ENCODE assay signal across 8 cellular contexts in genomic region chr16:24988593-24989338, GRCh38. TPM values are rescaled to one million over a fixed set of nuclear protein-coding genes. Genes with fewer than 3 reads are reported as not detected.
DNase-seq lines count a peak whose midpoint lies in the region; TF ChIP-seq lines count a peak whose summit lies in the region.

No MANE protein-coding gene starts in this region.

- H3K9ac ChIP-seq in endocrine pancreas (ENCODE audit: control insufficient read depth, insufficient read depth, low read length) = peak overlapping the region; percentile 44
- H3K9ac ChIP-seq in muscle layer of colon (ENCODE audit: low read length) = no peak overlapping the region

- H3K36me3 ChIP-seq in Caco-2 (ENCODE audit: control insufficient read depth, insufficient read depth, low read length) = no peaks in the 10 kb centered on the region
- no peaks in the 10 kb centered on the region for H3K36me3 ChIP-seq in Peyer's patch
- no peaks in the 10 kb centered on the region for H3K36me3 ChIP-seq in endocrine pancreas (ENCODE audit: control insufficient read depth, insufficient read depth, low read length)
- no peaks in the 10 kb centered on the region for H3K36me3 ChIP-seq in muscle layer of colon (ENCODE audit: insufficient read depth, low read length)
- no peaks in the 10 kb centered on the region for H3K36me3 ChIP-seq in effector memory CD4-positive, alpha-beta T cell (ENCODE audit: control insufficient read depth, insufficient read depth, low read length)

- peaks cover 28% of the 10 kb centered on the region for H3K36me3 Mint-ChIP-seq in Caco-2 (ENCODE audit: insufficient read depth, unreplicated experiment)
- H3K36me3 Mint-ChIP-seq in activated T-helper 1 cell treated with anti-CD3 and anti-CD28 coated beads, Interleukin-12 subunit alpha, Interleukin-12 subunit beta, Interleukin-2, Interleukin-4 antibody, amounts not matched to agents 30 ng/mL and 10 ng/mL and 1 ng/mL, durations not matched to agents 14 hours and 24 hours and 36 hours (ENCODE audit: low read depth) = peaks cover 3% of the 10 kb centered on the region

- H3K9me3 ChIP-seq in Caco-2 (no peaks in the 10 kb centered on the region), Peyer's patch (no peaks in the 10 kb centered on the region), endocrine pancreas (ENCODE audit: control insufficient read depth, low read length) (no peaks in the 10 kb centered on the region), muscle layer of colon (ENCODE audit: low read length) (no peaks in the 10 kb centered on the region)
- H3K9me3 ChIP-seq in effector memory CD4-positive, alpha-beta T cell (ENCODE audit: control insufficient read depth, low read length) = no peaks in the 10 kb centered on the region

- H3K4me1 Mint-ChIP-seq in Caco-2 (ENCODE audit: low read depth, unreplicated experiment) = peaks cover 51% of the 10 kb centered on the region
- peaks cover 56% of the 10 kb centered on the region for H3K4me1 Mint-ChIP-seq in activated T-helper 1 cell treated with anti-CD3 and anti-CD28 coated beads, Interleukin-12 subunit alpha, Interleukin-12 subunit beta, Interleukin-2, Interleukin-4 antibody, amounts not matched to agents 30 ng/mL and 10 ng/mL and 1 ng/mL, durations not matched to agents 14 hours and 24 hours and 36 hours (ENCODE audit: low read depth)

- H3K4me1 ChIP-seq in Caco-2 (peaks cover 67% of the 10 kb centered on the region), Peyer's patch (peaks cover 6 to 77% (median 29%) of the 10 kb centered on the region in 4 donors), endocrine pancreas (ENCODE audit: control insufficient read depth, insufficient read depth, low read length) (peaks cover 15% of the 10 kb centered on the region), muscle layer of colon (ENCODE audit: insufficient read depth, low read length) (peaks cover 71% of the 10 kb centered on the region)
- H3K4me1 ChIP-seq in effector memory CD4-positive, alpha-beta T cell (ENCODE audit: control insufficient read depth, insufficient read depth, low read length, poor library complexity, severe bottlenecking) = no peaks in the 10 kb centered on the region

- peak overlapping the region; percentile 43 to 80 (median 64) for H3K27ac ChIP-seq in Peyer's patch
- H3K27ac ChIP-seq in muscle layer of colon (ENCODE audit: low read depth, low read length) = peak overlapping the region; percentile 2
- H3K27ac ChIP-seq in effector memory CD4-positive, alpha-beta T cell (ENCODE audit: insufficient read depth, low read length, poor library complexity, severe bottlenecking) = no peak overlapping the region

- intact Hi-C loops in Caco-2 (cut with micrococcal nuclease; ENCODE audit: unreplicated experiment) = loop anchor here (1.0 to 5.0 kb wide), 5 partner anchors 11 to 119 kb away; no protein-coding TSS in a partner anchor
- intact Hi-C loops in activated T-helper 1 cell treated with anti-CD3 and anti-CD28 coated beads, Interleukin-12 subunit alpha, Interleukin-12 subunit beta, Interleukin-2, Interleukin-4 antibody, amounts not matched to agents 30 ng/mL and 10 ng/mL and 1 ng/mL, durations not matched to agents 14 hours and 24 hours and 36 hours (cut with micrococcal nuclease) = no loop called here

- H3K27me3 Mint-ChIP-seq in Caco-2 (ENCODE audit: insufficient read depth, unreplicated experiment) = no peaks in the 10 kb centered on the region
- H3K27me3 Mint-ChIP-seq in activated T-helper 1 cell treated with anti-CD3 and anti-CD28 coated beads, Interleukin-12 subunit alpha, Interleukin-12 subunit beta, Interleukin-2, Interleukin-4 antibody, amounts not matched to agents 30 ng/mL and 10 ng/mL and 1 ng/mL, durations not matched to agents 14 hours and 24 hours and 36 hours (ENCODE audit: insufficient read depth) = no peaks in the 10 kb centered on the region

- TSS peak; percentile 18 for BruUV-seq in Caco-2 (replicated peaks; lab: Mats Ljungman, UMichigan)

- peak; percentile 87 to 91 for DNase-seq in Caco-2
- DNase-seq in Peyer's patch = peak in 2 of 3 donors; percentile 81 to 88
- DNase-seq in ureter (ENCODE audit: low spot score) = peak; percentile 48
- no peak for DNase-seq in activated T-helper 1 cell treated with anti-CD3 and anti-CD28 coated beads, Interleukin-12 subunit alpha, Interleukin-12 subunit beta, Interleukin-2, Interleukin-4 antibody, amounts not matched to agents 30 ng/mL and 10 ng/mL and 1 ng/mL, durations not matched to agents 14 hours and 24 hours and 36 hours (ENCODE audit: low spot score)
- DNase-seq in GM19240 (ENCODE audit: insufficient read length, low spot score) = no peak
- no peak for DNase-seq in effector memory CD4-positive, alpha-beta T cell

- H3K4me3 ChIP-seq in Caco-2 (ENCODE audit: low read depth, low read length) (no peak overlapping the region), Peyer's patch (no peak overlapping the region), endocrine pancreas (ENCODE audit: control insufficient read depth, insufficient read depth, low read length) (peak overlapping the region; percentile 63), muscle layer of colon (ENCODE audit: low read depth in 1 of 2, low read length in 2 of 2) (peak overlapping the region in 1 of 2 donors; percentile 34)
- H3K4me3 ChIP-seq in effector memory CD4-positive, alpha-beta T cell (ENCODE audit: insufficient read depth, low read depth, low read length, poor library complexity, severe bottlenecking) = no peak overlapping the region

- TF ChIP-seq CTCF in Caco-2 (IDR thresholded peaks at IDR 0.05; ENCODE audit: insufficient read depth in 1 of 2, low read depth in 1 of 2, low read length in 1 of 2, severe bottlenecking in 1 of 2, unreplicated experiment in 1 of 2) (no peak), Peyer's patch (IDR thresholded peaks at IDR 0.05) (no peak)

- TF ChIP-seq POLR2A in Peyer's patch (IDR thresholded peaks at IDR 0.05) = no peak

- H3K9me3 Mint-ChIP-seq in Caco-2 (ENCODE audit: unreplicated experiment) = no peaks in the 10 kb centered on the region
- no peaks in the 10 kb centered on the region for H3K9me3 Mint-ChIP-seq in activated T-helper 1 cell treated with anti-CD3 and anti-CD28 coated beads, Interleukin-12 subunit alpha, Interleukin-12 subunit beta, Interleukin-2, Interleukin-4 antibody, amounts not matched to agents 30 ng/mL and 10 ng/mL and 1 ng/mL, durations not matched to agents 14 hours and 24 hours and 36 hours

- POLR2A ChIA-PET in Caco-2 (lab: Charles Lee) = interaction anchor here (0.8 to 1.5 kb wide), 3 partner anchors 15 to 78 kb away, joined by 3 to 9 read pairs (median 5); partner anchors contain the start of gene ARHGAP17

- H3K27me3 ChIP-seq in Caco-2 (replicated peaks; ENCODE audit: control insufficient read depth, insufficient read depth, low read length) (no peaks in the 10 kb centered on the region), Peyer's patch (no peaks in the 10 kb centered on the region), endocrine pancreas (ENCODE audit: control insufficient read depth, insufficient read depth, low read length) (no peaks in the 10 kb centered on the region), muscle layer of colon (ENCODE audit: control insufficient read depth in 1 of 2, insufficient read depth in 2 of 2, low read length in 2 of 2) (no peaks in the 10 kb centered on the region)
- H3K27me3 ChIP-seq in effector memory CD4-positive, alpha-beta T cell (replicated peaks; ENCODE audit: control insufficient read depth, insufficient read depth, low read length, poor library complexity, severe bottlenecking) = no peaks in the 10 kb centered on the region

- peak overlapping the region; percentile 86 for H3K27ac Mint-ChIP-seq in Caco-2 (ENCODE audit: unreplicated experiment)
- no peak overlapping the region for H3K27ac Mint-ChIP-seq in activated T-helper 1 cell treated with anti-CD3 and anti-CD28 coated beads, Interleukin-12 subunit alpha, Interleukin-12 subunit beta, Interleukin-2, Interleukin-4 antibody, amounts not matched to agents 30 ng/mL and 10 ng/mL and 1 ng/mL, durations not matched to agents 14 hours and 24 hours and 36 hours

- CTCF ChIA-PET in Caco-2 (lab: Charles Lee) = interaction anchor here (0.7 to 1.2 kb wide), 2 partner anchors 10 to 119 kb away, joined by 3 read pairs; no protein-coding TSS in a partner anchor

- peak overlapping the region; percentile 49 for H3K4me3 Mint-ChIP-seq in Caco-2 (ENCODE audit: unreplicated experiment)
- no peak overlapping the region for H3K4me3 Mint-ChIP-seq in activated T-helper 1 cell treated with anti-CD3 and anti-CD28 coated beads, Interleukin-12 subunit alpha, Interleukin-12 subunit beta, Interleukin-2, Interleukin-4 antibody, amounts not matched to agents 30 ng/mL and 10 ng/mL and 1 ng/mL, durations not matched to agents 14 hours and 24 hours and 36 hours

RNA-seq across cellular contexts. Expression of gene ARHGAP17, which starts 26.4 kb away (rescaled TPM):
- total RNA-seq in Caco-2 (2022) = 134 and 142 TPM in 2 replicates
- 100 to 1,000 TPM in 3 of 4 donors, 10 to 100 TPM in 1; 75.9 to 181 (median 136) TPM for total RNA-seq in Peyer's patch
- 64.7 TPM for total RNA-seq in ureter
- 80.2 and 87.3 TPM in 2 replicates for total RNA-seq in activated T-helper 1 cell treated with anti-CD3 and anti-CD28 coated beads, Interleukin-12 subunit alpha, Interleukin-12 subunit beta, Interleukin-2, Interleukin-4 antibody, amounts not matched to agents 30 ng/mL and 10 ng/mL and 1 ng/mL, durations not matched to agents 14 hours and 24 hours and 36 hours

Comparison
In these comparisons a context has a peak if more than half of its experiments do, and no peak if none do; other contexts are left out.
1. DNase-seq: peak in Caco-2 (2 of 2), Peyer's patch (2 of 3) and ureter (single experiment); none in activated T-helper 1 cell treated with anti-CD3 and anti-CD28 coated beads, Interleukin-12 subunit alpha, Interleukin-12 subunit beta, Interleukin-2, Interleukin-4 antibody, amounts not matched to agents 30 ng/mL and 10 ng/mL and 1 ng/mL, durations not matched to agents 14 hours and 24 hours and 36 hours (single experiment), GM19240 (single experiment) and effector memory CD4-positive, alpha-beta T cell (0 of 3).